ENCODE assay signal across 28 cellular contexts in the genomic region with DNA sequence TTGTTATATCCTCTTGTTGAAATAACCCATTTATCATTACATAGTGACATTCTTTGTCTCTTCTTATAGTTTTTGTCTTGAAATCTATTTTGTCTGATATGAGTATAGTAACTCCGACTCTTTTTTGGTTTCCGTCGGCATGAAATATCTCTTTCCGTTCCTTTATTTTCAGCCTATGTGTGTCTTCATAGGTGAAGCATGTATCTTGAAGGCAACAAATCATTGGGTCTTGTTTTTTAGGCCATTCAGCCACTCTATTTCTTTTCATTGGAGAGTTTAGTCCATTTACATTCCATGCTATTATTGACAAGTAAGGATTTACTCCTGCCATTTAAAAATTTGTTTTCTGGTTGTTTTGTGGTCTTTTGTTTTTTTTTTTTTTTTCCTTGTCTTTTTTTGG.
"Had no signal": no experiment of that assay in that cellular context is flagged by ENCODE, and none has a peak within 500 bp of the region (broad histone marks: within the 10 kb centered on the region; RNA-seq: fewer than 3 reads in every experiment).

No MANE protein-coding gene starts in this region.

- DNase-seq: colonic mucosa; cortex of kidney; dermis blood vessel endothelial cell; dorsolateral prefrontal cortex; effector CD4-positive, alpha-beta T cell; effector CD8-positive, alpha-beta T cell; effector memory CD4-positive, alpha-beta T cell; effector memory CD8-positive, alpha-beta T cell; endodermal cell; erythroblast; esophagus squamous epithelium; foreskin fibroblast; foreskin keratinocyte; foreskin melanocyte; gastrocnemius medialis; glutamatergic neuron; head of caudate nucleus; heart left ventricle; heart right ventricle had no signal

- H3K9me3 ChIP-seq: colonic mucosa, gastrocnemius medialis had no signal

- H3K27ac ChIP-seq: colonic mucosa, coronary artery, dorsolateral prefrontal cortex, epithelial cell of prostate, esophagus muscularis mucosa, esophagus squamous epithelium, foreskin keratinocyte, gastrocnemius medialis, gastroesophageal sphincter, heart left ventricle, heart right ventricle had no signal

- H3K27me3 ChIP-seq: colonic mucosa, dorsolateral prefrontal cortex, esophagus muscularis mucosa, esophagus squamous epithelium, foreskin keratinocyte, gastrocnemius medialis, gastroesophageal sphincter, heart left ventricle, heart right ventricle had no signal

- H3K4me3 ChIP-seq: colonic mucosa, coronary artery, dorsolateral prefrontal cortex, esophagus muscularis mucosa, esophagus squamous epithelium, gastroesophageal sphincter, heart left ventricle, heart right ventricle had no signal

- H3K4me1 ChIP-seq: colonic mucosa, esophagus muscularis mucosa, esophagus squamous epithelium, foreskin keratinocyte, gastrocnemius medialis, gastroesophageal sphincter, heart left ventricle had no signal

- H3K36me3 ChIP-seq: colonic mucosa, esophagus muscularis mucosa, esophagus squamous epithelium, gastrocnemius medialis, gastroesophageal sphincter, heart left ventricle, heart right ventricle had no signal

- FAIRE-seq: colon, endometrium, endothelial cell of umbilical vein, frontal cortex had no signal

- ATAC-seq: effector memory CD8-positive, alpha-beta T cell; esophagus mucosa; foreskin keratinocyte; gastrocnemius medialis; gastroesophageal sphincter; heart left ventricle; heart right ventricle had no signal
